ENCODE assay signal across 28 cellular contexts in the genomic region with DNA sequence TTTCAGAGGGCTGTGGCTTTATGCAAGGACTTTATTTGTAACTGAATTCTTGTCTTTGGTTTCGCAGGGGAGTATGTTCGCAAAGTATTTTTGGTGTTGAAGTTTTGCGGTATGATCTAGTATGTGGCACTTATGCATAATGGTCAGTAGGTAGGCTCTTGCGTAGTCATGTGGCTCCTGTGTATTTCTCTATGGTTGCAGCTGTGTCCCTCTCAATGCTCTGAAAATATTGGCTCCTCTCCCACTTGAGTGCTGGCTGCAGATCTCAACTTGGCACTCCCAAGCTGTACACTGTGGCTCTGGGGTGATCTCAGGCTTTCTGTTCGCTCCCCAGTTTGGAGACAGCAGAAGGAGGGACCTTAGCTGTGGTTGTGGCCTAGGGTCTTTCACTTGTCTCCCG. TPM values are rescaled to one million over a fixed set of nuclear protein-coding genes. Genes with fewer than 3 reads are reported as not detected.
DNase-seq lines count a peak whose midpoint lies in the region; ATAC-seq and TF ChIP-seq lines count a peak whose summit lies in the region.
"Had no signal": no experiment of that assay in that cellular context is flagged by ENCODE, and none has a peak within 500 bp of the region (broad histone marks: within the 10 kb centered on the region; RNA-seq: fewer than 3 reads in every experiment).

No MANE protein-coding gene starts in this region.

- H3K36me3 ChIP-seq in thyroid gland (no peaks in the 10 kb centered on the region), sigmoid colon (no peaks in the 10 kb centered on the region)
- no peaks in the 10 kb centered on the region for H3K36me3 ChIP-seq in naive thymus-derived CD4-positive, alpha-beta T cell (ENCODE audit: control insufficient read depth in 2 of 3, insufficient read depth in 3 of 3, low read length in 3 of 3)
- H3K36me3 ChIP-seq: left lung, neural progenitor cell had no signal

- H3K36me3 Mint-ChIP-seq in naive thymus-derived CD4-positive, alpha-beta T cell = peaks cover 8 to 53% (median 37%) of the 10 kb centered on the region in 5 donors

- peak overlapping the region in 1 of 9 donors; percentile 49 for H3K27ac Mint-ChIP-seq in naive thymus-derived CD4-positive, alpha-beta T cell
- H3K27ac Mint-ChIP-seq: activated T-cell treated with anti-CD3 and anti-CD28 coated beads, Interleukin-2, amount 50 U/mL, for 24 hours; neural progenitor cell; stimulated activated naive CD8-positive, alpha-beta T cell treated with anti-CD3 and anti-CD28 coated beads, Interleukin-15, Interleukin-2, amounts not matched to agents 100 ng/mL and 50 ng/mL, for 24 hours; T-cell; type B pancreatic cell had no signal

- DNase-seq in Right ventricle myocardium inferior (ENCODE audit: missing footprints) (no peak), cardiac septum (ENCODE audit: low spot score) (no peak), cerebellum (ENCODE audit: low spot score) (peak; percentile 9), midbrain (lab: John Stamatoyannopoulos, UW) (peak; percentile 5), thyroid gland (peak; percentile 12 to 29), NCI-H1048 (lab: John Stamatoyannopoulos, UW) (no peak), sigmoid colon (no peak)
- no peak for DNase-seq in naive thymus-derived CD4-positive, alpha-beta T cell
- DNase-seq: activated CD4-positive, alpha-beta T cell treated with anti-CD3 and anti-CD28 coated beads for 1 hour; activated CD8-positive, alpha-beta memory T cell treated with anti-CD3 and anti-CD28 coated beads for 24 hours; activated naive CD4-positive, alpha-beta T cell treated with anti-CD3 and anti-CD28 coated beads, Interleukin-2, amount 50 U/mL, for 16 hours; activated T-cell treated with anti-CD3 and anti-CD28 coated beads, Interleukin-2, amount 50 U/mL, for 24 hours; aorta; DND-41; left lung; NCI-H1092; NCI-H2029; NCI-H226; NCI-H774; SIG-M5; spleen; stimulated activated CD4-positive, alpha-beta T cell treated with anti-CD3 and anti-CD28 coated beads, Interleukin-4, amount 100 ng/mL, for 24 hours; T-cell had no signal

- peak overlapping the region in 2 of 10 donors; percentile 8 to 15 for H3K4me3 Mint-ChIP-seq in naive thymus-derived CD4-positive, alpha-beta T cell
- H3K4me3 Mint-ChIP-seq: activated T-cell treated with anti-CD3 and anti-CD28 coated beads, Interleukin-2, amount 50 U/mL, for 24 hours; neural progenitor cell; stimulated activated naive CD8-positive, alpha-beta T cell treated with anti-CD3 and anti-CD28 coated beads, Interleukin-15, Interleukin-2, amounts not matched to agents 100 ng/mL and 50 ng/mL, for 24 hours; T-cell; type B pancreatic cell had no signal

- TF ChIP-seq EP300 in sigmoid colon (IDR thresholded peaks at IDR 0.05) = no peak

- H3K9me3 Mint-ChIP-seq in naive thymus-derived CD4-positive, alpha-beta T cell = peaks cover 0 to 34% (median 11%) of the 10 kb centered on the region in 11 donors

- H3K27ac ChIP-seq in thyroid gland (peak overlapping the region in 2 of 3 donors; percentile 20 to 23), sigmoid colon (no peak overlapping the region)
- H3K27ac ChIP-seq in naive thymus-derived CD4-positive, alpha-beta T cell (ENCODE audit: low read depth, low read length) = no peak overlapping the region
- H3K27ac ChIP-seq: BLaER1, KMS-11, left lung, neural progenitor cell, spleen had no signal

- no peaks in the 10 kb centered on the region for H3K27me3 Mint-ChIP-seq in naive thymus-derived CD4-positive, alpha-beta T cell
- H3K27me3 Mint-ChIP-seq: stimulated activated naive CD8-positive, alpha-beta T cell treated with anti-CD3 and anti-CD28 coated beads, Interleukin-15, Interleukin-2, amounts not matched to agents 100 ng/mL and 50 ng/mL, for 24 hours; type B pancreatic cell had no signal

- POLR2A ChIA-PET in naive thymus-derived CD4-positive, alpha-beta T cell (lab: Charles Lee) = interaction anchor here (0.6 to 0.8 kb wide), 2 partner anchors 20 to 55 kb away, joined by 3 read pairs; no protein-coding TSS in a partner anchor

- intact Hi-C loops in Right ventricle myocardium inferior (cut with DNase I) (no loop called here), cardiac septum (cut with DNase I) (no loop called here), thyroid gland (cut with DNase I) (no loop called here), sigmoid colon (cut with DNase I) (no loop called here)
- intact Hi-C loops in naive thymus-derived CD4-positive, alpha-beta T cell (cut with micrococcal nuclease) = no loop called here

- H3K27me3 ChIP-seq in thyroid gland (no peaks in the 10 kb centered on the region), sigmoid colon (no peaks in the 10 kb centered on the region)
- H3K27me3 ChIP-seq in naive thymus-derived CD4-positive, alpha-beta T cell (ENCODE audit: control insufficient read depth in 2 of 2, insufficient read depth in 2 of 2, low read length in 2 of 2) = no peaks in the 10 kb centered on the region
- H3K27me3 ChIP-seq: BLaER1, left lung, neural progenitor cell, spleen had no signal

- TF ChIP-seq POLR2A in thyroid gland (IDR thresholded peaks at IDR 0.05) = no peak
- no peak for TF ChIP-seq POLR2A in sigmoid colon (IDR thresholded peaks at IDR 0.05)

- H3K4me1 ChIP-seq in thyroid gland (peaks cover 0 to 6% of the 10 kb centered on the region in 2 donors), sigmoid colon (no peaks in the 10 kb centered on the region)
- H3K4me1 ChIP-seq in naive thymus-derived CD4-positive, alpha-beta T cell (ENCODE audit: control insufficient read depth in 2 of 2, insufficient read depth in 2 of 2, low read length in 2 of 2) = no peaks in the 10 kb centered on the region
- H3K4me1 ChIP-seq: BLaER1, left lung, neural progenitor cell, spleen had no signal

- WGBS in thyroid gland, 2 donors = 50 to 74% methylated on average over 4 to 5 of the region's 6 CpGs
- WGBS in sigmoid colon, 2 donors = 76 to 93% methylated on average over 6 of the region's 6 CpGs

- H3K4me1 Mint-ChIP-seq in naive thymus-derived CD4-positive, alpha-beta T cell = peaks cover 8 to 28% (median 14%) of the 10 kb centered on the region in 7 donors
- H3K4me1 Mint-ChIP-seq: neural progenitor cell had no signal

- TF ChIP-seq CTCF in thyroid gland (IDR thresholded peaks at IDR 0.05) (no peak), sigmoid colon (IDR thresholded peaks at IDR 0.05) (no peak)

- H3K9me3 ChIP-seq in thyroid gland (no peaks in the 10 kb centered on the region), sigmoid colon (no peaks in the 10 kb centered on the region)
- peaks cover 0 to 5% (median 0%) of the 10 kb centered on the region in 3 experiments for H3K9me3 ChIP-seq in naive thymus-derived CD4-positive, alpha-beta T cell (ENCODE audit: control insufficient read depth in 2 of 3, low read length in 3 of 3)

- peak; percentile 75 for ATAC-seq in Right ventricle myocardium inferior
- no peak for ATAC-seq in naive thymus-derived CD4-positive, alpha-beta T cell
- ATAC-seq: left lung, T-cell had no signal

- H3K4me3 ChIP-seq in thyroid gland (replicated peaks in 1 of 3) (no peak overlapping the region), sigmoid colon (no peak overlapping the region)
- H3K4me3 ChIP-seq in naive thymus-derived CD4-positive, alpha-beta T cell (ENCODE audit: low read length) = no peak overlapping the region
- H3K4me3 ChIP-seq: BLaER1, left lung, neural progenitor cell, spleen had no signal

- CTCF ChIA-PET in naive thymus-derived CD4-positive, alpha-beta T cell (lab: Charles Lee) = no interaction called here

RNA-seq across cellular contexts. Expression of gene ARMCX5, which starts 24.8 kb away (rescaled TPM):
- 3.2 TPM for total RNA-seq in Right ventricle myocardium inferior
- 5.4 TPM for total RNA-seq in cardiac septum
- 30.7 TPM for total RNA-seq in cerebellum
- 10 to 100 TPM; 20.3 to 30.9 (median 27.1) TPM for total RNA-seq in thyroid gland
- 10 to 100 TPM in 3 of 5 experiments, 1 to 10 TPM in 2; 8.2 to 13.1 (median 12.3) TPM for total RNA-seq in naive thymus-derived CD4-positive, alpha-beta T cell
- polyA plus RNA-seq in naive thymus-derived CD4-positive, alpha-beta T cell = 10 to 100 TPM; 13.0 to 14.6 TPM
- 10 to 100 TPM in 1 of 4 donors, 1 to 10 TPM in 3; 5.0 to 10.0 (median 6.9) TPM for total RNA-seq in sigmoid colon
- 1 to 10 TPM; 7.2 to 8.2 (median 7.2) TPM for polyA plus RNA-seq in sigmoid colon

RNA-seq across cellular contexts. Expression of gene GPRASP1, which starts 27.2 kb away (rescaled TPM):
- 4.1 TPM for total RNA-seq in Right ventricle myocardium inferior
- total RNA-seq in cardiac septum = 8.2 TPM
- total RNA-seq in cerebellum = 40.5 TPM
- total RNA-seq in thyroid gland = 10 to 100 TPM; 18.6 to 32.2 (median 26.2) TPM
- total RNA-seq in naive thymus-derived CD4-positive, alpha-beta T cell = 10 to 100 TPM in 4 of 5 experiments, under 1 TPM in 1; 0.77 to 76.7 (median 70.4) TPM
- 10 to 100 TPM in 1 of 2 donors, 1 to 10 TPM in 1; 9.6 to 22.4 TPM for polyA plus RNA-seq in naive thymus-derived CD4-positive, alpha-beta T cell
- total RNA-seq in sigmoid colon = 10 to 100 TPM; 13.6 to 28.6 (median 24.6) TPM
- polyA plus RNA-seq in sigmoid colon = 1 to 10 TPM in 1 of 3 donors, under 1 TPM in 2; 0.23 to 5.0 (median 0.60) TPM

Comparison
In these comparisons a context has a peak if more than half of its experiments do, and no peak if none do; other contexts are left out.
1. DNase-seq: peak in cerebellum (single experiment), midbrain (single experiment) and thyroid gland (2 of 2); none in Right ventricle myocardium inferior (single experiment), cardiac septum (single experiment), naive thymus-derived CD4-positive, alpha-beta T cell (0 of 9), NCI-H1048 (single experiment) and sigmoid colon (single experiment).
2. H3K27ac ChIP-seq: peak in thyroid gland (2 of 3); none in naive thymus-derived CD4-positive, alpha-beta T cell (single experiment) and sigmoid colon (0 of 4).